ENCODE assay signal across 10 cellular contexts in genomic region chr6:148407372-148407771, GRCh38.
A peak's percentile ranks its signal among the peaks of the same experiment; 100 is the strongest.
DNase-seq lines count a peak whose midpoint lies in the region; ATAC-seq and TF ChIP-seq lines count a peak whose summit lies in the region.
"Had no signal": no experiment of that assay in that cellular context is flagged by ENCODE, and none has a peak within 500 bp of the region (broad histone marks: within the 10 kb centered on the region; RNA-seq: fewer than 3 reads in every experiment).

No MANE protein-coding gene starts in this region.

- H3K9me3 ChIP-seq in GM23248 (ENCODE audit: low read depth), result no peaks in the 10 kb centered on the region
- H3K9me3 ChIP-seq in heart right ventricle, result peaks cover 0 to 5% (median 0%) of the 10 kb centered on the region in 11 donors
- no peaks in the 10 kb centered on the region for H3K9me3 ChIP-seq in stomach
- H3K9me3 ChIP-seq: spleen had no signal

- ATAC-seq in heart right ventricle (peak in 7 of 8 donors; percentile 59 to 89 (median 70)), HG03342 (IDR thresholded peaks at IDR 0.05; ENCODE audit: unreplicated experiment) (no peak)

- no peak for TF ChIP-seq EP300 in stomach (IDR thresholded peaks at IDR 0.05)

- intact Hi-C loops in heart right ventricle (cut with DNase I) (no loop called here), stomach (cut with DNase I; ENCODE audit: low total_unique reads) (no loop called here)

- no peak overlapping the region for H2AFZ ChIP-seq in GM23248

- in situ Hi-C loops in GM23248 (cut with MboI), result no loop called here
- in situ Hi-C loops in brain microvascular endothelial cell (cut with HindIII; ENCODE audit: low pct_ligation_motif_present, low sequenced_read_pairs), result no loop called here

- peaks cover 35% of the 10 kb centered on the region for H3F3A ChIP-seq in GM23248 (ENCODE audit: insufficient read depth)

- 11 to 12% methylated on average over 7 of the region's 7 CpGs for WGBS in GM23248 (ENCODE audit: low coverage in 1 of 2, low lambda C conversion rate in 2 of 2, missing lambda C conversion rate in 2 of 2), 2 experiments
- 71 to 73% methylated on average over 7 of the region's 7 CpGs for WGBS in heart right ventricle, 2 donors
- WGBS in stomach, 5 donors, result 73 to 86% (median 81%) methylated on average over 7 of the region's 7 CpGs

- H3K79me2 ChIP-seq in GM23248 (ENCODE audit: insufficient read depth), result peaks cover 79% of the 10 kb centered on the region

- H4K20me1 ChIP-seq in GM23248 (ENCODE audit: insufficient read depth), result no peaks in the 10 kb centered on the region

- H3K27me3 ChIP-seq in GM23248 (replicated peaks; ENCODE audit: insufficient read depth), result no peaks in the 10 kb centered on the region
- H3K27me3 ChIP-seq in brain microvascular endothelial cell (replicated peaks), result no peaks in the 10 kb centered on the region
- H3K27me3 ChIP-seq in heart right ventricle, result no peaks in the 10 kb centered on the region
- no peaks in the 10 kb centered on the region for H3K27me3 ChIP-seq in stomach
- H3K27me3 ChIP-seq: spleen had no signal

- DNase-seq in GM23248 (peak; percentile 93), brain microvascular endothelial cell (peak; percentile 87), heart right ventricle (peak in 1 of 2 donors; percentile 32), stomach (no peak), DMS53 (lab: John Stamatoyannopoulos, UW) (no peak), GM19240 (ENCODE audit: insufficient read length, low spot score) (no peak), NCI-H1436 treated with DMSO at 0.1 percent for 48 hours (lab: John Stamatoyannopoulos, UW) (no peak)
- DNase-seq: spleen had no signal

- H3K9me2 ChIP-seq in GM23248 (ENCODE audit: insufficient read depth), result no peaks in the 10 kb centered on the region

- peaks cover 28% of the 10 kb centered on the region for H3K4me1 ChIP-seq in GM23248 (ENCODE audit: insufficient read depth)
- H3K4me1 ChIP-seq in heart right ventricle, result peaks cover 9 to 52% (median 31%) of the 10 kb centered on the region in 9 donors
- peaks cover 0 to 9% (median 3%) of the 10 kb centered on the region in 4 donors for H3K4me1 ChIP-seq in stomach
- H3K4me1 ChIP-seq: spleen had no signal

- H3K9ac ChIP-seq in GM23248, result peak overlapping the region; percentile 35; the same call in 1 of the 2 replicates

- H3K36me3 ChIP-seq in GM23248 (ENCODE audit: low read depth) (no peaks in the 10 kb centered on the region), brain microvascular endothelial cell (replicated peaks) (no peaks in the 10 kb centered on the region), heart right ventricle (no peaks in the 10 kb centered on the region), stomach (no peaks in the 10 kb centered on the region)
- H3K36me3 ChIP-seq: spleen had no signal

- H3K27ac ChIP-seq in GM23248, result peak overlapping the region; percentile 82
- H3K27ac ChIP-seq in brain microvascular endothelial cell, result peak overlapping the region; percentile 74
- peak overlapping the region in 8 of 10 donors; percentile 0 to 69 (median 40) for H3K27ac ChIP-seq in heart right ventricle
- H3K27ac ChIP-seq in stomach, result peak overlapping the region; percentile 29 to 71 (median 61)
- H3K27ac ChIP-seq: spleen, VCaP had no signal

- H3K4me3 ChIP-seq in GM23248, result 0 out of 2 replicates have a peak overlapping the region, but pooled peaks have one; percentile 10
- no peak overlapping the region for H3K4me3 ChIP-seq in brain microvascular endothelial cell (ENCODE audit: low read depth, low read length)
- no peak overlapping the region for H3K4me3 ChIP-seq in heart right ventricle
- no peak overlapping the region for H3K4me3 ChIP-seq in stomach
- H3K4me3 ChIP-seq: spleen had no signal

- TF ChIP-seq CTCF in brain microvascular endothelial cell (IDR thresholded peaks at IDR 0.05; ENCODE audit: low read depth, low read length, missing control alignments), result no peak
- no peak for TF ChIP-seq CTCF in heart right ventricle (IDR thresholded peaks at IDR 0.05)
- no peak for TF ChIP-seq CTCF in stomach (IDR thresholded peaks at IDR 0.05)

- peak overlapping the region; percentile 30 for H3K4me2 ChIP-seq in GM23248 (ENCODE audit: unreplicated experiment)

- no peak for TF ChIP-seq POLR2A in stomach (IDR thresholded peaks at IDR 0.05)

Comparison
In these comparisons a context has a peak if more than half of its experiments do, and no peak if none do; other contexts are left out.
1. DNase-seq: peak in GM23248 (single experiment) and brain microvascular endothelial cell (single experiment); none in stomach (single experiment), DMS53 (single experiment), GM19240 (single experiment) and NCI-H1436 treated with DMSO at 0.1 percent for 48 hours (single experiment).
2. Peak in every context shown above with its lines, with median percentiles within 50 percentile points of each other: H3K27ac ChIP-seq.